19 cellular contexts compared by ENCODE assay signal in genomic region chr2:55809875-55810620, GRCh38.
A peak's percentile ranks its signal among the peaks of the same experiment; 100 is the strongest.
DNase-seq lines count a peak whose midpoint lies in the region; ATAC-seq and TF ChIP-seq lines count a peak whose summit lies in the region.
"Had no signal": no experiment of that assay in that cellular context is flagged by ENCODE, and none has a peak within 500 bp of the region (broad histone marks: within the 10 kb centered on the region; RNA-seq: fewer than 3 reads in every experiment).

No MANE protein-coding gene starts in this region.

- H3K27me3 ChIP-seq in RWPE2 (ENCODE audit: insufficient read depth, poor library complexity, severe bottlenecking): no peaks in the 10 kb centered on the region
- no peaks in the 10 kb centered on the region for H3K27me3 ChIP-seq in gastroesophageal sphincter
- H3K27me3 ChIP-seq in psoas muscle (ENCODE audit: insufficient read depth in 3 of 3, low read length in 2 of 3): no peaks in the 10 kb centered on the region
- H3K27me3 ChIP-seq: BLaER1 treated with 17β-estradiol and CSF1 and Interleukin-3, amounts not matched to agents 10 nM and 100 nM; spleen had no signal

- WGBS in gastroesophageal sphincter (ENCODE audit: low coverage in 1 of 2), 2 donors: 47 to 56% methylated on average over 5 of the region's 7 CpGs
- 43 to 68% (median 52%) methylated on average over 7 of the region's 7 CpGs for WGBS in psoas muscle, 3 donors

- no peaks in the 10 kb centered on the region for H3K9me3 Mint-ChIP-seq in activated CD4-positive, alpha-beta memory T cell treated with anti-CD3 and anti-CD28 coated beads for 36 hours
- H3K9me3 Mint-ChIP-seq in activated T-cell treated with anti-CD3 and anti-CD28 coated beads, Interleukin-2, amount 50 U/mL, for 72 hours: no peaks in the 10 kb centered on the region
- H3K9me3 Mint-ChIP-seq: activated B cell treated with CpG ODN at 0.5 μM for 24 hours; activated naive CD8-positive, alpha-beta T cell treated with anti-CD3 and anti-CD28 coated beads for 36 hours; stimulated activated naive CD8-positive, alpha-beta T cell treated with anti-CD3 and anti-CD28 coated beads, Interleukin-15, amount 100 ng/mL, for 72 hours had no signal

- H3K27ac Mint-ChIP-seq in activated CD4-positive, alpha-beta memory T cell treated with anti-CD3 and anti-CD28 coated beads for 36 hours: no peak overlapping the region
- no peak overlapping the region for H3K27ac Mint-ChIP-seq in activated T-cell treated with anti-CD3 and anti-CD28 coated beads, Interleukin-2, amount 50 U/mL, for 72 hours
- H3K27ac Mint-ChIP-seq: activated B cell treated with CpG ODN at 0.5 μM for 24 hours; activated naive CD8-positive, alpha-beta T cell treated with anti-CD3 and anti-CD28 coated beads for 36 hours; stimulated activated naive CD8-positive, alpha-beta T cell treated with anti-CD3 and anti-CD28 coated beads, Interleukin-15, amount 100 ng/mL, for 72 hours had no signal

- H3K4me1 ChIP-seq in RWPE2 (ENCODE audit: insufficient read depth, poor library complexity, severe bottlenecking) (peaks cover 10% of the 10 kb centered on the region), gastroesophageal sphincter (no peaks in the 10 kb centered on the region), psoas muscle (no peaks in the 10 kb centered on the region)
- H3K4me1 ChIP-seq: spleen had no signal

- no peaks in the 10 kb centered on the region for H3K9me3 ChIP-seq in RWPE2 (ENCODE audit: severe bottlenecking)
- peaks cover 0 to 9% (median 0%) of the 10 kb centered on the region in 3 donors for H3K9me3 ChIP-seq in gastroesophageal sphincter
- no peaks in the 10 kb centered on the region for H3K9me3 ChIP-seq in psoas muscle

- H3K4me3 Mint-ChIP-seq in activated CD4-positive, alpha-beta memory T cell treated with anti-CD3 and anti-CD28 coated beads for 36 hours: no peak overlapping the region
- H3K4me3 Mint-ChIP-seq in activated T-cell treated with anti-CD3 and anti-CD28 coated beads, Interleukin-2, amount 50 U/mL, for 72 hours: no peak overlapping the region
- H3K4me3 Mint-ChIP-seq: activated B cell treated with CpG ODN at 0.5 μM for 24 hours; activated naive CD8-positive, alpha-beta T cell treated with anti-CD3 and anti-CD28 coated beads for 36 hours; stimulated activated naive CD8-positive, alpha-beta T cell treated with anti-CD3 and anti-CD28 coated beads, Interleukin-15, amount 100 ng/mL, for 72 hours had no signal

- H3K27ac ChIP-seq in RWPE2 (ENCODE audit: poor library complexity, severe bottlenecking) (peak overlapping the region; percentile 37), gastroesophageal sphincter (no peak overlapping the region), psoas muscle (no peak overlapping the region)
- H3K27ac ChIP-seq: BLaER1 treated with 17β-estradiol and CSF1 and Interleukin-3, amounts not matched to agents 10 nM and 100 nM; PC-9; spleen had no signal

- no peak for TF ChIP-seq EP300 in gastroesophageal sphincter (IDR thresholded peaks at IDR 0.05)

- intact Hi-C loops in psoas muscle (cut with DNase I): no loop called here
- intact Hi-C loops in activated CD4-positive, alpha-beta memory T cell treated with anti-CD3 and anti-CD28 coated beads for 36 hours (cut with micrococcal nuclease): no loop called here

- ATAC-seq in RWPE2 (ENCODE audit: low read depth): no peak
- peak; percentile 88 for ATAC-seq in gastroesophageal sphincter
- peak in 3 of 4 donors; percentile 50 to 88 (median 68) for ATAC-seq in psoas muscle
- ATAC-seq in activated T-cell treated with anti-CD3 and anti-CD28 coated beads, Interleukin-2, amount 50 U/mL, for 72 hours (replicated peaks in 1 of 2): no peak
- ATAC-seq: stimulated activated naive CD8-positive, alpha-beta T cell treated with anti-CD3 and anti-CD28 coated beads, Interleukin-15, amount 100 ng/mL, for 72 hours had no signal

- no peak for TF ChIP-seq POLR2A in gastroesophageal sphincter (IDR thresholded peaks at IDR 0.05)

- H3K27me3 Mint-ChIP-seq in activated CD4-positive, alpha-beta memory T cell treated with anti-CD3 and anti-CD28 coated beads for 36 hours: no peaks in the 10 kb centered on the region
- H3K27me3 Mint-ChIP-seq in activated T-cell treated with anti-CD3 and anti-CD28 coated beads, Interleukin-2, amount 50 U/mL, for 72 hours (ENCODE audit: low read depth): no peaks in the 10 kb centered on the region

- H3K36me3 Mint-ChIP-seq in activated CD4-positive, alpha-beta memory T cell treated with anti-CD3 and anti-CD28 coated beads for 36 hours: no peaks in the 10 kb centered on the region
- no peaks in the 10 kb centered on the region for H3K36me3 Mint-ChIP-seq in activated T-cell treated with anti-CD3 and anti-CD28 coated beads, Interleukin-2, amount 50 U/mL, for 72 hours (ENCODE audit: insufficient read depth in 2 of 2)
- H3K36me3 Mint-ChIP-seq: activated naive CD8-positive, alpha-beta T cell treated with anti-CD3 and anti-CD28 coated beads for 36 hours had no signal

- no peaks in the 10 kb centered on the region for H3K4me1 Mint-ChIP-seq in activated CD4-positive, alpha-beta memory T cell treated with anti-CD3 and anti-CD28 coated beads for 36 hours (ENCODE audit: low read depth)
- H3K4me1 Mint-ChIP-seq in activated T-cell treated with anti-CD3 and anti-CD28 coated beads, Interleukin-2, amount 50 U/mL, for 72 hours (ENCODE audit: low read depth): no peaks in the 10 kb centered on the region
- H3K4me1 Mint-ChIP-seq: activated B cell treated with CpG ODN at 0.5 μM for 24 hours; activated naive CD8-positive, alpha-beta T cell treated with anti-CD3 and anti-CD28 coated beads for 36 hours; stimulated activated naive CD8-positive, alpha-beta T cell treated with anti-CD3 and anti-CD28 coated beads, Interleukin-15, amount 100 ng/mL, for 72 hours had no signal

- CTCF ChIA-PET in activated CD4-positive, alpha-beta memory T cell treated with anti-CD3 and anti-CD28 coated beads for 36 hours (lab: Charles Lee): no interaction called here

- DNase-seq in AG10803 (ENCODE audit: low read depth): peak; percentile 73
- DNase-seq in RWPE2 (ENCODE audit: low spot score): no peak
- peak; percentile 45 to 53 for DNase-seq in psoas muscle
- no peak for DNase-seq in activated CD4-positive, alpha-beta memory T cell treated with anti-CD3 and anti-CD28 coated beads for 36 hours
- no peak for DNase-seq in activated effector memory CD4-positive, alpha-beta T cell treated with anti-CD3 and anti-CD28 coated beads, Interleukin-2, amount 50 U/mL, for 16 hours
- DNase-seq in activated T-cell treated with anti-CD3 and anti-CD28 coated beads, Interleukin-2, amount 50 U/mL, for 72 hours: no peak
- DNase-seq in hypothalamus (lab: John Stamatoyannopoulos, UW): no peak
- DNase-seq: activated B cell treated with CpG ODN at 0.5 μM for 24 hours; activated naive CD8-positive, alpha-beta T cell treated with anti-CD3 and anti-CD28 coated beads for 36 hours; cerebellar nuclear complex; DMS79 treated with DMSO at 0.1 percent for 48 hours; KG1; NCI-H1436 treated with DMSO at 0.1 percent for 48 hours; NCI-H524 treated with DMSO at 0.1 percent for 48 hours; spleen; stimulated activated naive CD8-positive, alpha-beta T cell treated with anti-CD3 and anti-CD28 coated beads, Interleukin-15, amount 100 ng/mL, for 72 hours had no signal

- TF ChIP-seq CTCF in AG10803 (conservative IDR thresholded peaks at IDR 0.05; ENCODE audit: low read length) (no peak), RWPE2 (IDR thresholded peaks at IDR 0.05; ENCODE audit: poor library complexity, severe bottlenecking) (no peak), gastroesophageal sphincter (IDR thresholded peaks at IDR 0.05) (no peak), psoas muscle (IDR thresholded peaks at IDR 0.05) (no peak)

- POLR2A ChIA-PET in activated CD4-positive, alpha-beta memory T cell treated with anti-CD3 and anti-CD28 coated beads for 36 hours (lab: Charles Lee): no interaction called here

- H3K4me3 ChIP-seq in AG10803 (ENCODE audit: low read length) (no peak overlapping the region), RWPE2 (ENCODE audit: severe bottlenecking) (no peak overlapping the region), gastroesophageal sphincter (no peak overlapping the region), psoas muscle (no peak overlapping the region)
- H3K4me3 ChIP-seq: BLaER1 treated with 17β-estradiol and CSF1 and Interleukin-3, amounts not matched to agents 10 nM and 100 nM; PC-9; spleen had no signal

- H3K36me3 ChIP-seq in RWPE2 (ENCODE audit: low read depth) (no peaks in the 10 kb centered on the region), gastroesophageal sphincter (no peaks in the 10 kb centered on the region), psoas muscle (ENCODE audit: insufficient read depth in 1 of 2, low read depth in 1 of 2) (no peaks in the 10 kb centered on the region)
- H3K36me3 ChIP-seq: spleen had no signal

Comparison
In these comparisons a context has a peak if more than half of its experiments do, and no peak if none do; other contexts are left out.
1. DNase-seq: peak in AG10803 (single experiment) and psoas muscle (2 of 2); none in RWPE2 (single experiment), activated CD4-positive, alpha-beta memory T cell treated with anti-CD3 and anti-CD28 coated beads for 36 hours (single experiment), activated effector memory CD4-positive, alpha-beta T cell treated with anti-CD3 and anti-CD28 coated beads, Interleukin-2, amount 50 U/mL, for 16 hours (single experiment), activated T-cell treated with anti-CD3 and anti-CD28 coated beads, Interleukin-2, amount 50 U/mL, for 72 hours (0 of 2) and hypothalamus (0 of 51).
2. ATAC-seq: peak in gastroesophageal sphincter (single experiment) and psoas muscle (3 of 4); none in RWPE2 (single experiment) and activated T-cell treated with anti-CD3 and anti-CD28 coated beads, Interleukin-2, amount 50 U/mL, for 72 hours (0 of 2).